In genomic region chr9:444528-444927, GRCh38 we compare ENCODE assay signal across 1 cellular context.
TF ChIP-seq lines count a peak whose summit lies in the region.

No MANE protein-coding gene starts in this region.

TF ChIP-seq in WTC11, 78 proteins besides CTCF, POLR2A, EP300 and RAD21 (continued from another document):
- TF ChIP-seq, protein P1, sequence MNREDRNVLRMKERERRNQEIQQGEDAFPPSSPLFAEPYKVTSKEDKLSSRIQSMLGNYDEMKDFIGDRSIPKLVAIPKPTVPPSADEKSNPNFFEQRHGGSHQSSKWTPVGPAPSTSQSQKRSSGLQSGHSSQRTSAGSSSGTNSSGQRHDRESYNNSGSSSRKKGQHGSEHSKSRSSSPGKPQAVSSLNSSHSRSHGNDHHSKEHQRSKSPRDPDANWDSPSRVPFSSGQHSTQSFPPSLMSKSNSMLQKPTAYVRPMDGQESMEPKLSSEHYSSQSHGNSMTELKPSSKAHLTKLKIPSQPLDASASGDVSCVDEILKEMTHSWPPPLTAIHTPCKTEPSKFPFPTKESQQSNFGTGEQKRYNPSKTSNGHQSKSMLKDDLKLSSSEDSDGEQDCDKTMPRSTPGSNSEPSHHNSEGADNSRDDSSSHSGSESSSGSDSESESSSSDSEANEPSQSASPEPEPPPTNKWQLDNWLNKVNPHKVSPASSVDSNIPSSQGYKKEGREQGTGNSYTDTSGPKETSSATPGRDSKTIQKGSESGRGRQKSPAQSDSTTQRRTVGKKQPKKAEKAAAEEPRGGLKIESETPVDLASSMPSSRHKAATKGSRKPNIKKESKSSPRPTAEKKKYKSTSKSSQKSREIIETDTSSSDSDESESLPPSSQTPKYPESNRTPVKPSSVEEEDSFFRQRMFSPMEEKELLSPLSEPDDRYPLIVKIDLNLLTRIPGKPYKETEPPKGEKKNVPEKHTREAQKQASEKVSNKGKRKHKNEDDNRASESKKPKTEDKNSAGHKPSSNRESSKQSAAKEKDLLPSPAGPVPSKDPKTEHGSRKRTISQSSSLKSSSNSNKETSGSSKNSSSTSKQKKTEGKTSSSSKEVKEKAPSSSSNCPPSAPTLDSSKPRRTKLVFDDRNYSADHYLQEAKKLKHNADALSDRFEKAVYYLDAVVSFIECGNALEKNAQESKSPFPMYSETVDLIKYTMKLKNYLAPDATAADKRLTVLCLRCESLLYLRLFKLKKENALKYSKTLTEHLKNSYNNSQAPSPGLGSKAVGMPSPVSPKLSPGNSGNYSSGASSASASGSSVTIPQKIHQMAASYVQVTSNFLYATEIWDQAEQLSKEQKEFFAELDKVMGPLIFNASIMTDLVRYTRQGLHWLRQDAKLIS (CRISPR knock-in tag; IDR thresholded peaks at IDR 0.05; ENCODE audit: borderline replicate concordance), result no peak
- TF ChIP-seq ZNF423 (CRISPR knock-in tag; IDR thresholded peaks at IDR 0.05) (no peak), ZNF396 (CRISPR knock-in tag; IDR thresholded peaks at IDR 0.05; ENCODE audit: borderline replicate concordance) (no peak), EMX1 (CRISPR knock-in tag; IDR thresholded peaks at IDR 0.05) (no peak), ZNF532 (CRISPR knock-in tag; IDR thresholded peaks at IDR 0.05; ENCODE audit: borderline replicate concordance) (no peak), SMAD4 (CRISPR knock-in tag; IDR thresholded peaks at IDR 0.05) (no peak), FOXJ3 (CRISPR knock-in tag; IDR thresholded peaks at IDR 0.05; ENCODE audit: borderline replicate concordance) (no peak), ZNF512 (CRISPR knock-in tag; IDR thresholded peaks at IDR 0.05; ENCODE audit: borderline replicate concordance) (no peak), ELF4 (CRISPR knock-in tag; IDR thresholded peaks at IDR 0.05; ENCODE audit: low read depth) (no peak), KAT7 (CRISPR knock-in tag; IDR thresholded peaks at IDR 0.05; ENCODE audit: borderline replicate concordance) (no peak), OVOL2 (CRISPR knock-in tag; IDR thresholded peaks at IDR 0.05; ENCODE audit: borderline replicate concordance) (no peak), ZNF317 (CRISPR knock-in tag; IDR thresholded peaks at IDR 0.05; ENCODE audit: borderline replicate concordance, low read depth) (no peak)
- TF ChIP-seq, protein P2, sequence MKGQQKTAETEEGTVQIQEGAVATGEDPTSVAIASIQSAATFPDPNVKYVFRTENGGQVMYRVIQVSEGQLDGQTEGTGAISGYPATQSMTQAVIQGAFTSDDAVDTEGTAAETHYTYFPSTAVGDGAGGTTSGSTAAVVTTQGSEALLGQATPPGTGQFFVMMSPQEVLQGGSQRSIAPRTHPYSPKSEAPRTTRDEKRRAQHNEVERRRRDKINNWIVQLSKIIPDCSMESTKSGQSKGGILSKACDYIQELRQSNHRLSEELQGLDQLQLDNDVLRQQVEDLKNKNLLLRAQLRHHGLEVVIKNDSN (CRISPR knock-in tag; IDR thresholded peaks at IDR 0.05), result no peak
- TF ChIP-seq, protein P3, sequence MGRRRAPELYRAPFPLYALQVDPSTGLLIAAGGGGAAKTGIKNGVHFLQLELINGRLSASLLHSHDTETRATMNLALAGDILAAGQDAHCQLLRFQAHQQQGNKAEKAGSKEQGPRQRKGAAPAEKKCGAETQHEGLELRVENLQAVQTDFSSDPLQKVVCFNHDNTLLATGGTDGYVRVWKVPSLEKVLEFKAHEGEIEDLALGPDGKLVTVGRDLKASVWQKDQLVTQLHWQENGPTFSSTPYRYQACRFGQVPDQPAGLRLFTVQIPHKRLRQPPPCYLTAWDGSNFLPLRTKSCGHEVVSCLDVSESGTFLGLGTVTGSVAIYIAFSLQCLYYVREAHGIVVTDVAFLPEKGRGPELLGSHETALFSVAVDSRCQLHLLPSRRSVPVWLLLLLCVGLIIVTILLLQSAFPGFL (CRISPR knock-in tag; IDR thresholded peaks at IDR 0.05; ENCODE audit: borderline replicate concordance), result no peak
- TF ChIP-seq, protein P4, sequence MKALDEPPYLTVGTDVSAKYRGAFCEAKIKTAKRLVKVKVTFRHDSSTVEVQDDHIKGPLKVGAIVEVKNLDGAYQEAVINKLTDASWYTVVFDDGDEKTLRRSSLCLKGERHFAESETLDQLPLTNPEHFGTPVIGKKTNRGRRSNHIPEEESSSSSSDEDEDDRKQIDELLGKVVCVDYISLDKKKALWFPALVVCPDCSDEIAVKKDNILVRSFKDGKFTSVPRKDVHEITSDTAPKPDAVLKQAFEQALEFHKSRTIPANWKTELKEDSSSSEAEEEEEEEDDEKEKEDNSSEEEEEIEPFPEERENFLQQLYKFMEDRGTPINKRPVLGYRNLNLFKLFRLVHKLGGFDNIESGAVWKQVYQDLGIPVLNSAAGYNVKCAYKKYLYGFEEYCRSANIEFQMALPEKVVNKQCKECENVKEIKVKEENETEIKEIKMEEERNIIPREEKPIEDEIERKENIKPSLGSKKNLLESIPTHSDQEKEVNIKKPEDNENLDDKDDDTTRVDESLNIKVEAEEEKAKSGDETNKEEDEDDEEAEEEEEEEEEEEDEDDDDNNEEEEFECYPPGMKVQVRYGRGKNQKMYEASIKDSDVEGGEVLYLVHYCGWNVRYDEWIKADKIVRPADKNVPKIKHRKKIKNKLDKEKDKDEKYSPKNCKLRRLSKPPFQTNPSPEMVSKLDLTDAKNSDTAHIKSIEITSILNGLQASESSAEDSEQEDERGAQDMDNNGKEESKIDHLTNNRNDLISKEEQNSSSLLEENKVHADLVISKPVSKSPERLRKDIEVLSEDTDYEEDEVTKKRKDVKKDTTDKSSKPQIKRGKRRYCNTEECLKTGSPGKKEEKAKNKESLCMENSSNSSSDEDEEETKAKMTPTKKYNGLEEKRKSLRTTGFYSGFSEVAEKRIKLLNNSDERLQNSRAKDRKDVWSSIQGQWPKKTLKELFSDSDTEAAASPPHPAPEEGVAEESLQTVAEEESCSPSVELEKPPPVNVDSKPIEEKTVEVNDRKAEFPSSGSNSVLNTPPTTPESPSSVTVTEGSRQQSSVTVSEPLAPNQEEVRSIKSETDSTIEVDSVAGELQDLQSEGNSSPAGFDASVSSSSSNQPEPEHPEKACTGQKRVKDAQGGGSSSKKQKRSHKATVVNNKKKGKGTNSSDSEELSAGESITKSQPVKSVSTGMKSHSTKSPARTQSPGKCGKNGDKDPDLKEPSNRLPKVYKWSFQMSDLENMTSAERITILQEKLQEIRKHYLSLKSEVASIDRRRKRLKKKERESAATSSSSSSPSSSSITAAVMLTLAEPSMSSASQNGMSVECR (CRISPR knock-in tag; IDR thresholded peaks at IDR 0.05; ENCODE audit: borderline replicate concordance), result no peak
- TF ChIP-seq, protein P5, sequence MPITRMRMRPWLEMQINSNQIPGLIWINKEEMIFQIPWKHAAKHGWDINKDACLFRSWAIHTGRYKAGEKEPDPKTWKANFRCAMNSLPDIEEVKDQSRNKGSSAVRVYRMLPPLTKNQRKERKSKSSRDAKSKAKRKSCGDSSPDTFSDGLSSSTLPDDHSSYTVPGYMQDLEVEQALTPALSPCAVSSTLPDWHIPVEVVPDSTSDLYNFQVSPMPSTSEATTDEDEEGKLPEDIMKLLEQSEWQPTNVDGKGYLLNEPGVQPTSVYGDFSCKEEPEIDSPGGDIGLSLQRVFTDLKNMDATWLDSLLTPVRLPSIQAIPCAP (CRISPR knock-in tag; IDR thresholded peaks at IDR 0.05), result no peak
